ENCODE assay signal across 14 cellular contexts in genomic region chr4:10982305-10982704, GRCh38.
DNase-seq lines count a peak whose midpoint lies in the region; ATAC-seq and TF ChIP-seq lines count a peak whose summit lies in the region.
"Had no signal": no experiment of that assay in that cellular context is flagged by ENCODE, and none has a peak within 500 bp of the region (broad histone marks: within the 10 kb centered on the region; RNA-seq: fewer than 3 reads in every experiment).

No MANE protein-coding gene starts in this region.

- H3K27ac Mint-ChIP-seq in GM23338, result no peak overlapping the region
- H3K27ac Mint-ChIP-seq in progenitor cell of endocrine pancreas, result peak overlapping the region; percentile 84

- H3K9me3 Mint-ChIP-seq in GM23338 (no peaks in the 10 kb centered on the region), progenitor cell of endocrine pancreas (ENCODE audit: low read depth) (no peaks in the 10 kb centered on the region)

- H3K9me3 ChIP-seq in MM.1S (replicated peaks; ENCODE audit: insufficient read depth, low read length), result no peaks in the 10 kb centered on the region
- H3K9me3 ChIP-seq in hepatocyte (ENCODE audit: low read depth), result no peaks in the 10 kb centered on the region
- H3K9me3 ChIP-seq: BE2C had no signal

- H3K9me2 ChIP-seq in GM23338 (ENCODE audit: insufficient read depth) (peaks cover 7% of the 10 kb centered on the region; the same call in 1 of the 2 replicates), MM.1S (replicated peaks; ENCODE audit: insufficient read depth, low read length) (no peaks in the 10 kb centered on the region), hepatocyte (replicated peaks; ENCODE audit: insufficient read depth) (no peaks in the 10 kb centered on the region)

- H3K27me3 Mint-ChIP-seq in GM23338 (ENCODE audit: insufficient read depth, low read depth, poor library complexity) (peaks cover 16% of the 10 kb centered on the region), progenitor cell of endocrine pancreas (peaks cover 57% of the 10 kb centered on the region)

- ATAC-seq in GM23338, result peak; percentile 87
- ATAC-seq in HG03342 (IDR thresholded peaks at IDR 0.05; ENCODE audit: unreplicated experiment), result no peak

- H3K4me3 Mint-ChIP-seq in GM23338 (no peak overlapping the region; the same call in 2 of the 3 replicates), progenitor cell of endocrine pancreas (ENCODE audit: low read depth) (no peak overlapping the region)

- DNase-seq in GM23338 (ENCODE audit: low spot score) (peak; percentile 15), MM.1S (no peak), hepatocyte (ENCODE audit: low spot score) (no peak), progenitor cell of endocrine pancreas (ENCODE audit: low spot score, unreplicated experiment) (no peak), SHP77 (lab: John Stamatoyannopoulos, UW) (no peak), NCI-H1417 (lab: John Stamatoyannopoulos, UW) (no peak)
- no peak for DNase-seq in activated CD4-positive, CD25-positive, alpha-beta regulatory T cell (lab: John Stamatoyannopoulos, UW)
- DNase-seq: ACHN, BE2C, MV-4-11, NCI-H1436, NCI-H2081, NCI-H524 had no signal

- H3F3A ChIP-seq in GM23338 (replicated peaks; ENCODE audit: low read depth) (no peaks in the 10 kb centered on the region), MM.1S (ENCODE audit: insufficient read depth, low read length) (peaks cover 13% of the 10 kb centered on the region)

- 9% methylated on average over 2 of the region's 2 CpGs for WGBS in hepatocyte (ENCODE audit: low lambda C conversion rate, missing lambda C conversion rate)

- peak overlapping the region; percentile 18 for H3K4me2 ChIP-seq in GM23338
- H3K4me2 ChIP-seq in MM.1S (ENCODE audit: low read depth, low read length), result peak overlapping the region; percentile 16
- no peak overlapping the region for H3K4me2 ChIP-seq in hepatocyte

- H3K4me3 ChIP-seq in GM23338, result no peak overlapping the region
- no peak overlapping the region for H3K4me3 ChIP-seq in MM.1S (ENCODE audit: low read length)
- no peak overlapping the region for H3K4me3 ChIP-seq in hepatocyte

- H3K9ac ChIP-seq in MM.1S (ENCODE audit: low read length), result no peak overlapping the region

- no peaks in the 10 kb centered on the region for H3K79me2 ChIP-seq in GM23338 (replicated peaks; ENCODE audit: insufficient read depth)
- no peaks in the 10 kb centered on the region for H3K79me2 ChIP-seq in MM.1S (ENCODE audit: low read length)
- no peaks in the 10 kb centered on the region for H3K79me2 ChIP-seq in hepatocyte

- H3K36me3 Mint-ChIP-seq in GM23338 (ENCODE audit: low read depth) (no peaks in the 10 kb centered on the region), progenitor cell of endocrine pancreas (ENCODE audit: insufficient read depth) (no peaks in the 10 kb centered on the region)

- TF ChIP-seq CTCF in GM23338 (conservative IDR thresholded peaks at IDR 0.05; ENCODE audit: low read depth in 2 of 2) (no peak), MM.1S (IDR thresholded peaks at IDR 0.05; ENCODE audit: low read length) (no peak), hepatocyte (IDR thresholded peaks at IDR 0.05; ENCODE audit: poor library complexity) (no peak), progenitor cell of endocrine pancreas (IDR thresholded peaks at IDR 0.05; ENCODE audit: unreplicated experiment) (no peak)

- H3K27ac ChIP-seq in GM23338 (ENCODE audit: low read depth) (peak overlapping the region; percentile 67; the same call in 1 of the 2 replicates), MM.1S (ENCODE audit: low read length) (peak overlapping the region; percentile 86), hepatocyte (peak overlapping the region; percentile 16)

- H3K36me3 ChIP-seq in GM23338 (ENCODE audit: insufficient read depth) (no peaks in the 10 kb centered on the region), MM.1S (replicated peaks; ENCODE audit: insufficient read depth, low read length) (no peaks in the 10 kb centered on the region), hepatocyte (replicated peaks; ENCODE audit: insufficient read depth, low read depth) (no peaks in the 10 kb centered on the region)
- H3K36me3 ChIP-seq: BE2C had no signal

- H3K4me1 ChIP-seq in GM23338 (ENCODE audit: insufficient read depth) (peaks cover 28% of the 10 kb centered on the region), MM.1S (ENCODE audit: low read length) (peaks cover 37% of the 10 kb centered on the region), hepatocyte (ENCODE audit: insufficient read depth) (peaks cover 9% of the 10 kb centered on the region)
- H3K4me1 ChIP-seq: BE2C had no signal

- H3K4me1 Mint-ChIP-seq in GM23338 (peaks cover 34% of the 10 kb centered on the region), progenitor cell of endocrine pancreas (ENCODE audit: low read depth) (peaks cover 34% of the 10 kb centered on the region)

- 0 out of 2 replicates have a peak overlapping the region, but pooled peaks have one; percentile 1 for H2AFZ ChIP-seq in GM23338
- H2AFZ ChIP-seq in MM.1S (ENCODE audit: low read length), result peak overlapping the region; percentile 29
- no peak overlapping the region for H2AFZ ChIP-seq in hepatocyte

- H4K20me1 ChIP-seq in GM23338 (replicated peaks; ENCODE audit: insufficient read depth) (no peaks in the 10 kb centered on the region), MM.1S (ENCODE audit: insufficient read depth, low read length) (no peaks in the 10 kb centered on the region), hepatocyte (ENCODE audit: insufficient read depth, poor library complexity, severe bottlenecking) (no peaks in the 10 kb centered on the region)

- H3K27me3 ChIP-seq in GM23338 (ENCODE audit: insufficient read depth) (0 out of 2 replicates have a peak, but pooled peaks cover 2% of the 10 kb centered on the region), MM.1S (replicated peaks; ENCODE audit: insufficient read depth, low read length) (no peaks in the 10 kb centered on the region), hepatocyte (no peaks in the 10 kb centered on the region)
- H3K27me3 ChIP-seq: BE2C had no signal

TF ChIP-seq in GM23338, 12 proteins besides CTCF, POLR2A, EP300 and RAD21 (continues in another document):
- TF ChIP-seq ZNF462 (CRISPR knock-in tag; IDR thresholded peaks at IDR 0.05) (no peak), NANOG (IDR thresholded peaks at IDR 0.05; ENCODE audit: borderline replicate concordance) (no peak)

Comparison
In these comparisons a context has a peak if more than half of its experiments do, and no peak if none do; other contexts are left out.
1. H3K27ac ChIP-seq: peak in every context shown above with its lines; median percentile 86 in MM.1S; 67 in GM23338; 16 in hepatocyte.